10 cellular contexts compared by ENCODE assay signal in genomic region chr21:46599251-46599572, GRCh38. TPM values are rescaled to one million over a fixed set of nuclear protein-coding genes. Genes with fewer than 3 reads are reported as not detected.
DNase-seq lines count a peak whose midpoint lies in the region; ATAC-seq, FAIRE-seq and TF ChIP-seq lines count a peak whose summit lies in the region.
"Had no signal": no experiment of that assay in that cellular context is flagged by ENCODE, and none has a peak within 500 bp of the region (broad histone marks: within the 10 kb centered on the region; RNA-seq: fewer than 3 reads in every experiment).

No MANE protein-coding gene starts in this region.

- no peak overlapping the region for H3K4me3 Mint-ChIP-seq in progenitor cell of endocrine pancreas (ENCODE audit: low read depth)

- 55 to 72% methylated on average over 5 of the region's 6 CpGs for WGBS in mesodermal cell (ENCODE audit: insufficient coverage in 2 of 2), 2 experiments

- FAIRE-seq in kidney (lab: Jason Lieb, UNC), result no peak

- H3K4me3 ChIP-seq in AG04450 (ENCODE audit: low read depth, low read length) (no peak overlapping the region), mesodermal cell (ENCODE audit: extremely low read depth, insufficient read depth, low read length, poor library complexity, severe bottlenecking) (no peak overlapping the region), vagina (no peak overlapping the region), kidney (ENCODE audit: low read length in 2 of 2) (no peak overlapping the region)

- H3K27ac ChIP-seq in AG04450 (ENCODE audit: low read depth, low read length) (peak overlapping the region; percentile 24), mesodermal cell (ENCODE audit: low read depth, low read length, severe bottlenecking) (peak overlapping the region; percentile 85), vagina (no peak overlapping the region), kidney (ENCODE audit: low read depth in 2 of 2, low read length in 2 of 2) (no peak overlapping the region)

- no peak for ATAC-seq in HG02938 (IDR thresholded peaks at IDR 0.05; ENCODE audit: unreplicated experiment)

- peaks cover 35% of the 10 kb centered on the region for H3K4me1 ChIP-seq in mesodermal cell (ENCODE audit: control insufficient read depth, insufficient read depth, low read length, poor library complexity, severe bottlenecking)
- H3K4me1 ChIP-seq in vagina, result peaks cover 6% of the 10 kb centered on the region
- peaks cover 0 to 6% of the 10 kb centered on the region in 2 donors for H3K4me1 ChIP-seq in kidney (ENCODE audit: control insufficient read depth in 1 of 2, insufficient read depth in 1 of 2, low read depth in 1 of 2, low read length in 2 of 2)

- TF ChIP-seq CTCF in AG04450 (IDR thresholded peaks at IDR 0.05; ENCODE audit: low read depth, low read length), result no peak
- TF ChIP-seq CTCF in vagina (IDR thresholded peaks at IDR 0.05), result no peak
- TF ChIP-seq CTCF in progenitor cell of endocrine pancreas (IDR thresholded peaks at IDR 0.05; ENCODE audit: unreplicated experiment), result no peak
- TF ChIP-seq CTCF in kidney (IDR thresholded peaks at IDR 0.05; ENCODE audit: borderline replicate concordance, extremely low read depth, insufficient read depth), result no peak

- H3K36me3 Mint-ChIP-seq in progenitor cell of endocrine pancreas (ENCODE audit: insufficient read depth), result no peaks in the 10 kb centered on the region

- H3K27me3 Mint-ChIP-seq in progenitor cell of endocrine pancreas, result peaks cover 3% of the 10 kb centered on the region

- no peak overlapping the region for H3K9ac ChIP-seq in kidney (ENCODE audit: low read length in 2 of 2)

- peaks cover 18% of the 10 kb centered on the region for H3K4me1 Mint-ChIP-seq in progenitor cell of endocrine pancreas (ENCODE audit: low read depth)

- intact Hi-C loops in vagina (cut with DNase I) (no loop called here), kidney (cut with DNase I) (no loop called here)

- H3K9me3 ChIP-seq in AG04450 (ENCODE audit: control insufficient read depth, insufficient read depth, low read length), result peaks cover 7% of the 10 kb centered on the region
- H3K9me3 ChIP-seq in mesodermal cell (ENCODE audit: control insufficient read depth, low read length), result peaks cover 6% of the 10 kb centered on the region
- H3K9me3 ChIP-seq in vagina, result no peaks in the 10 kb centered on the region
- H3K9me3 ChIP-seq in kidney (ENCODE audit: control insufficient read depth in 1 of 2, low read length in 2 of 2), result peaks cover 0 to 3% of the 10 kb centered on the region in 2 donors

- CTCF ChIA-PET in AG04450 (lab: Charles Lee), result no interaction called here

- TF ChIP-seq POLR2A in vagina (IDR thresholded peaks at IDR 0.05), result no peak

- DNase-seq in AG04450 (ENCODE audit: low read depth, low spot score) (peak; percentile 70), NCI-H2227 (lab: John Stamatoyannopoulos, UW; ENCODE audit: unreplicated experiment) (peak; percentile 67), epidermal melanocyte (ENCODE audit: insufficient read length, low spot score) (peak; percentile 46), vagina (ENCODE audit: extremely low spot score in 2 of 2) (no peak), progenitor cell of endocrine pancreas (ENCODE audit: low spot score, unreplicated experiment) (no peak), kidney (no peak)
- DNase-seq: RPMI8226; stimulated activated CD4-positive, alpha-beta T cell treated with anti-CD3 and anti-CD28 coated beads, Interleukin-2, amount 100 ng/mL, for 48 hours had no signal

- no peaks in the 10 kb centered on the region for H3K9me3 Mint-ChIP-seq in progenitor cell of endocrine pancreas (ENCODE audit: low read depth)

- H3K27me3 ChIP-seq in AG04450 (ENCODE audit: control insufficient read depth, insufficient read depth, low read length) (no peaks in the 10 kb centered on the region), vagina (no peaks in the 10 kb centered on the region)

- POLR2A ChIA-PET in AG04450 (lab: Yijun Ruan, JAX), result no interaction called here

- H3K36me3 ChIP-seq in mesodermal cell (ENCODE audit: control insufficient read depth, insufficient read depth, low read length) (no peaks in the 10 kb centered on the region), vagina (no peaks in the 10 kb centered on the region), kidney (ENCODE audit: control insufficient read depth in 1 of 2, insufficient read depth in 2 of 2, low read length in 2 of 2) (no peaks in the 10 kb centered on the region)

- H3K27ac Mint-ChIP-seq in progenitor cell of endocrine pancreas, result no peak overlapping the region

RNA-seq across cellular contexts. Expression of gene S100B, which starts 5.7 kb away (rescaled TPM):
- not detected in 2 replicates for polyA plus RNA-seq in AG04450 (2011; rRNA removed)
- not detected in 2 replicates for polyA minus RNA-seq in AG04450 (2011; rRNA and poly(A)+ RNA removed)
- polyA plus RNA-seq in mesodermal cell (2013, experiment 1 of 2), result 3.7 TPM
- polyA plus RNA-seq in mesodermal cell (2013, experiment 2 of 2), result 4.0 TPM
- 19.9 TPM for total RNA-seq in vagina
- not detected in 2 replicates for total RNA-seq in progenitor cell of endocrine pancreas
- total RNA-seq in kidney, result 6.9 TPM
- polyA plus RNA-seq in kidney (ENCODE audit: insufficient read depth, low read depth, low replicate concordance), result 2.6 TPM

RNA-seq across cellular contexts. Expression of gene PRMT2, which starts 36.3 kb away (rescaled TPM):
- polyA plus RNA-seq in AG04450 (2011; rRNA removed), result 140 and 153 TPM in 2 replicates
- polyA minus RNA-seq in AG04450 (2011; rRNA and poly(A)+ RNA removed), result 91.5 and 106 TPM in 2 replicates
- 92.7 TPM for polyA plus RNA-seq in mesodermal cell (2013, experiment 1 of 2)
- polyA plus RNA-seq in mesodermal cell (2013, experiment 2 of 2), result 83.4 TPM
- total RNA-seq in vagina, result 78.1 TPM
- 91.9 and 94.1 TPM in 2 replicates for total RNA-seq in progenitor cell of endocrine pancreas
- 100 TPM for total RNA-seq in kidney
- polyA plus RNA-seq in kidney (ENCODE audit: insufficient read depth, low read depth, low replicate concordance), result 82.6 TPM

Comparison
In these comparisons a context has a peak if more than half of its experiments do, and no peak if none do; other contexts are left out.
1. DNase-seq: peak in AG04450 (single experiment), NCI-H2227 (single experiment) and epidermal melanocyte (single experiment); none in vagina (0 of 2), progenitor cell of endocrine pancreas (single experiment) and kidney (single experiment).
2. H3K27ac ChIP-seq: peak in AG04450 (single experiment) and mesodermal cell (single experiment); none in vagina (single experiment) and kidney (0 of 2).